ENCODE assay signal across 1 cellular context in genomic region chr1:201141418-201141817, GRCh38.
TF ChIP-seq lines count a peak whose summit lies in the region.

No MANE protein-coding gene starts in this region.

TF ChIP-seq in WTC11, 78 proteins besides CTCF, POLR2A, EP300 and RAD21 (continued from another document):
- TF ChIP-seq ATF6 (CRISPR knock-in tag; IDR thresholded peaks at IDR 0.05), result no peak
- no peak for TF ChIP-seq HMGXB4 (CRISPR knock-in tag; IDR thresholded peaks at IDR 0.05)
- TF ChIP-seq FOXJ3 (CRISPR knock-in tag; IDR thresholded peaks at IDR 0.05; ENCODE audit: borderline replicate concordance), result no peak
- TF ChIP-seq E2F4 (CRISPR knock-in tag; IDR thresholded peaks at IDR 0.05; ENCODE audit: borderline replicate concordance, low read depth), result no peak
- TF ChIP-seq GRHL2 (CRISPR knock-in tag; IDR thresholded peaks at IDR 0.05; ENCODE audit: insufficient replicate concordance, severe bottlenecking), result no peak
- TF ChIP-seq ZNF232 (CRISPR knock-in tag; IDR thresholded peaks at IDR 0.05), result no peak
- TF ChIP-seq SP1 (CRISPR knock-in tag; conservative IDR thresholded peaks at IDR 0.05), result no peak
- TF ChIP-seq CDX4 (CRISPR knock-in tag; IDR thresholded peaks at IDR 0.05; ENCODE audit: borderline replicate concordance), result no peak
- TF ChIP-seq ZNF423 (CRISPR knock-in tag; IDR thresholded peaks at IDR 0.05), result no peak
- no peak for TF ChIP-seq ZNF219 (CRISPR knock-in tag; IDR thresholded peaks at IDR 0.05; ENCODE audit: borderline replicate concordance)
TF ChIP-seq in WTC11: peak in this region for 0.
